8 cellular contexts compared by ENCODE assay signal in the genomic region with DNA sequence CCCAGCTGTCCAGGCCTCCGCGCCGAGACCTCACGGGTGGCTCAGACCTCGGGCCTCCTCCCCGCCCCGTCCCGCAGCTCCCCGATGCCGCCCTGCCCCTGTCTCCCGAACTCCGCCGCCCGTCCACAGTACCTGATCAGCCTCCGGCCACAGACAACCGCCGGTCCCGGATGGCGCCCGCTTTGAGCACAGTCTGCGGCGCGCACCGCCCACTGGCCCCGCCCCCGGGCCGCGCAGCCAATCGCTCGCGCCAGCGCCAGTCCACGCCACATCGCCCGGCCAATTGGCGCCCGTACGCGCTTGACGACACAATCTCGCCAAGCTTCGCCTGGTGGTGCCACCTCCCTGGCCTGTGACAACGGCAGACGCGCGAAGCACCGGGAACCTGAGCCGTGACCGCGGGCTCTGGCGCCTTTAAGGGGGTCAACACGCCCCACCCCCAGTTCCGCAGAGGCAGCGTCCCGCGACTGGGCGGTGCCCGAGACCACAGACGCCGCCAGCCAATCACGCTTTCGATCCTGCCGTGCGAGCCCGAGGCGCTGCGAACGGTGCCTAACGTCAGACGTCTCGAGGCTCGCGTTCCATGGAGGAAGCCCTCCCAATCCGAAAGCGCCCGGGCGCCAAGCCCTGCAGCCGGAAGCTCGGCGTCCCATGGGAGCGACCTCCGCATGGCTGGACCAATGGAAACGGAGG. TPM values are rescaled to one million over a fixed set of nuclear protein-coding genes. Genes with fewer than 3 reads are reported as not detected.
A peak's percentile ranks its signal among the peaks of the same experiment; 100 is the strongest.
DNase-seq lines count a peak whose midpoint lies in the region; ATAC-seq and TF ChIP-seq lines count a peak whose summit lies in the region.

TSS of gene IDI1 (minus strand) at position 388 of the 693 bp plus-strand sequence. CDS start at position 272, 116 bp downstream.

- CTCF ChIA-PET in CD4-positive, alpha-beta memory T cell (lab: Charles Lee; ENCODE audit: partially characterized antibody): interaction anchor here (0.7 to 1.5 kb wide), 3 partner anchors 13 to 61 kb away, joined by 3 to 5 read pairs (median 4); partner anchors contain the start of gene GTPBP4
- CTCF ChIA-PET in activated CD4-positive, alpha-beta memory T cell treated with anti-CD3 and anti-CD28 coated beads for 36 hours (lab: Charles Lee): interaction anchor here (1.2 to 1.8 kb wide), 3 partner anchors 16 to 61 kb away, joined by 3 to 6 read pairs (median 6); partner anchors contain the start of gene GTPBP4

- H3K4me1 ChIP-seq in CD4-positive, alpha-beta memory T cell (ENCODE audit: insufficient read depth, low read length): peaks cover 70% of the 10 kb centered on the region
- peaks cover 0 to 65% (median 32%) of the 10 kb centered on the region in 4 donors for H3K4me1 ChIP-seq in liver (ENCODE audit: control insufficient read depth in 4 of 4, insufficient read depth in 4 of 4, low read length in 3 of 4)

- no peaks in the 10 kb centered on the region for H3K27me3 Mint-ChIP-seq in CD4-positive, alpha-beta memory T cell
- H3K27me3 Mint-ChIP-seq in activated CD4-positive, alpha-beta memory T cell treated with anti-CD3 and anti-CD28 coated beads for 36 hours: no peaks in the 10 kb centered on the region

- H3K36me3 ChIP-seq in CD4-positive, alpha-beta memory T cell (ENCODE audit: insufficient read depth, low read length): peaks cover 12% of the 10 kb centered on the region
- peaks cover 2 to 4% (median 2%) of the 10 kb centered on the region in 4 donors for H3K36me3 ChIP-seq in liver (ENCODE audit: control insufficient read depth in 4 of 4, insufficient read depth in 3 of 4, low read depth in 1 of 4, low read length in 3 of 4)

- H3K9ac ChIP-seq in liver (ENCODE audit: low read depth in 1 of 2, low read length in 2 of 2): peak within 1 kb of the TSS; percentile 76 to 97

- peak within 1 kb of the TSS; percentile 66 to 79 for H3K4me3 ChIP-seq in CD4-positive, alpha-beta memory T cell (ENCODE audit: low read length in 2 of 2)
- H3K4me3 ChIP-seq in liver (ENCODE audit: low read depth in 1 of 3, low read length in 3 of 3): peak within 1 kb of the TSS; percentile 81 to 100 (median 90)

- H3K4me1 Mint-ChIP-seq in CD4-positive, alpha-beta memory T cell: peaks cover 46 to 90% (median 61%) of the 10 kb centered on the region in 4 donors
- H3K4me1 Mint-ChIP-seq in activated CD4-positive, alpha-beta memory T cell treated with anti-CD3 and anti-CD28 coated beads for 36 hours (ENCODE audit: low read depth): peaks cover 64% of the 10 kb centered on the region

- under 1% methylated on average over 83 of the region's 83 CpGs for WGBS in liver

- H3K9me3 Mint-ChIP-seq in CD4-positive, alpha-beta memory T cell: peaks cover 0 to 7% (median 0%) of the 10 kb centered on the region in 8 donors
- no peaks in the 10 kb centered on the region for H3K9me3 Mint-ChIP-seq in activated CD4-positive, alpha-beta memory T cell treated with anti-CD3 and anti-CD28 coated beads for 36 hours

- POLR2A ChIA-PET in CD4-positive, alpha-beta memory T cell (lab: Charles Lee; ENCODE audit: partially characterized antibody): interaction anchor here (0.6 to 4.2 kb wide), 20 partner anchors 8 to 121 kb away, joined by 3 to 33 read pairs (median 4); partner anchors contain the start of genes GTPBP4, LARP4B and WDR37
- POLR2A ChIA-PET in activated CD4-positive, alpha-beta memory T cell treated with anti-CD3 and anti-CD28 coated beads for 36 hours (lab: Charles Lee): interaction anchor here (0.7 to 1.9 kb wide), 10 partner anchors 9 to 310 kb away, joined by 3 to 14 read pairs (median 4); partner anchors contain the start of genes GTPBP4 and LARP4B

- peak; percentile 97 to 99 (median 98) for DNase-seq in CD4-positive, alpha-beta memory T cell
- peak; percentile 95 for DNase-seq in HK-2 (ENCODE audit: unreplicated experiment)
- peak; percentile 85 for DNase-seq in NCI-H82 treated with DMSO at 0.1 percent for 48 hours (lab: John Stamatoyannopoulos, UW; ENCODE audit: unreplicated experiment)
- peak; percentile 97 for DNase-seq in activated CD4-positive, alpha-beta memory T cell treated with anti-CD3 and anti-CD28 coated beads for 36 hours
- peak; percentile 96 to 99 for DNase-seq in dermis microvascular lymphatic vessel endothelial cell (ENCODE audit: low read depth in 2 of 2)
- DNase-seq in stimulated activated CD4-positive, alpha-beta T cell treated with anti-CD3 and anti-CD28 coated beads, Interleukin-4, amount 100 ng/mL, for 1 hour: peak; percentile 95

- H3K27ac Mint-ChIP-seq in CD4-positive, alpha-beta memory T cell: peak within 1 kb of the TSS; percentile 98 to 99 (median 99)
- H3K27ac Mint-ChIP-seq in activated CD4-positive, alpha-beta memory T cell treated with anti-CD3 and anti-CD28 coated beads for 36 hours: peak within 1 kb of the TSS; percentile 98

- no peaks in the 10 kb centered on the region for H3K27me3 ChIP-seq in CD4-positive, alpha-beta memory T cell (ENCODE audit: insufficient read depth, low read length)
- no peaks in the 10 kb centered on the region for H3K27me3 ChIP-seq in liver (ENCODE audit: control insufficient read depth in 4 of 4, insufficient read depth in 4 of 4, low read length in 3 of 4)

- no peaks in the 10 kb centered on the region for H3K9me3 ChIP-seq in CD4-positive, alpha-beta memory T cell (ENCODE audit: control insufficient read depth in 1 of 2, low read length in 2 of 2)
- H3K9me3 ChIP-seq in liver (ENCODE audit: control insufficient read depth in 4 of 4, low read length in 3 of 4): no peaks in the 10 kb centered on the region

- H3K27ac ChIP-seq in CD4-positive, alpha-beta memory T cell (ENCODE audit: low read depth, low read length): peak within 1 kb of the TSS; percentile 96
- H3K27ac ChIP-seq in liver (ENCODE audit: low read depth in 1 of 2, low read length in 2 of 2): peak within 1 kb of the TSS; percentile 96 to 99

- H3K36me3 Mint-ChIP-seq in CD4-positive, alpha-beta memory T cell: peaks cover 0 to 43% of the 10 kb centered on the region in 2 donors
- peaks cover 47% of the 10 kb centered on the region for H3K36me3 Mint-ChIP-seq in activated CD4-positive, alpha-beta memory T cell treated with anti-CD3 and anti-CD28 coated beads for 36 hours

- ATAC-seq in GM19455 (IDR thresholded peaks at IDR 0.05; ENCODE audit: unreplicated experiment): peak; percentile 79

- intact Hi-C loops in CD4-positive, alpha-beta memory T cell (cut with micrococcal nuclease): loop anchor here (1.0 to 10.0 kb wide), 5 partner anchors 7 to 1996 kb away; partner anchors contain the start of genes GTPBP4, LARP4B and WDR37
- intact Hi-C loops in activated CD4-positive, alpha-beta memory T cell treated with anti-CD3 and anti-CD28 coated beads for 36 hours (cut with micrococcal nuclease): loop anchor here (1.0 to 2.0 kb wide), 5 partner anchors 7 to 118 kb away; partner anchors contain the start of genes GTPBP4, LARP4B and WDR37

- H3K4me3 Mint-ChIP-seq in CD4-positive, alpha-beta memory T cell: peak within 1 kb of the TSS; percentile 92 to 98 (median 95)
- H3K4me3 Mint-ChIP-seq in activated CD4-positive, alpha-beta memory T cell treated with anti-CD3 and anti-CD28 coated beads for 36 hours: peak within 1 kb of the TSS; percentile 93

- TF ChIP-seq CTCF in liver (IDR thresholded peaks at IDR 0.05; ENCODE audit: low read depth, low read length, missing input control): no peak

- peak in 1 of 2 donors; percentile 22 for TF ChIP-seq RAD21 in liver (IDR thresholded peaks at IDR 0.05)

TF ChIP-seq in liver, 16 proteins besides CTCF, POLR2A, EP300 and RAD21 (continues in another document):
- TF ChIP-seq HNF4G (IDR thresholded peaks at IDR 0.05) (no peak), NR2F2 (IDR thresholded peaks at IDR 0.05) (peak; percentile 29), HNF4A (conservative IDR thresholded peaks at IDR 0.05) (no peak), FOXA2 (IDR thresholded peaks at IDR 0.05) (no peak), MAX (IDR thresholded peaks at IDR 0.05) (no peak), RXRA (IDR thresholded peaks at IDR 0.05) (peak; percentile 53 to 57), FOXA1 (IDR thresholded peaks at IDR 0.05) (peak; percentile 75), GABPA (IDR thresholded peaks at IDR 0.05 in 1 of 2, conservative IDR thresholded peaks at IDR 0.05 in 1 of 2) (peak; percentile 62 to 88), SP1 (IDR thresholded peaks at IDR 0.05) (peak; percentile 87), EGR1 (IDR thresholded peaks at IDR 0.05; ENCODE audit: low read depth in 2 of 2) (no peak)
- TF ChIP-seq, protein P1, sequence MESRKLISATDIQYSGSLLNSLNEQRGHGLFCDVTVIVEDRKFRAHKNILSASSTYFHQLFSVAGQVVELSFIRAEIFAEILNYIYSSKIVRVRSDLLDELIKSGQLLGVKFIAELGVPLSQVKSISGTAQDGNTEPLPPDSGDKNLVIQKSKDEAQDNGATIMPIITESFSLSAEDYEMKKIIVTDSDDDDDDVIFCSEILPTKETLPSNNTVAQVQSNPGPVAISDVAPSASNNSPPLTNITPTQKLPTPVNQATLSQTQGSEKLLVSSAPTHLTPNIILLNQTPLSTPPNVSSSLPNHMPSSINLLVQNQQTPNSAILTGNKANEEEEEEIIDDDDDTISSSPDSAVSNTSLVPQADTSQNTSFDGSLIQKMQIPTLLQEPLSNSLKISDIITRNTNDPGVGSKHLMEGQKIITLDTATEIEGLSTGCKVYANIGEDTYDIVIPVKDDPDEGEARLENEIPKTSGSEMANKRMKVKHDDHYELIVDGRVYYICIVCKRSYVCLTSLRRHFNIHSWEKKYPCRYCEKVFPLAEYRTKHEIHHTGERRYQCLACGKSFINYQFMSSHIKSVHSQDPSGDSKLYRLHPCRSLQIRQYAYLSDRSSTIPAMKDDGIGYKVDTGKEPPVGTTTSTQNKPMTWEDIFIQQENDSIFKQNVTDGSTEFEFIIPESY (IDR thresholded peaks at IDR 0.05): peak; percentile 60
- TF ChIP-seq, protein P2, sequence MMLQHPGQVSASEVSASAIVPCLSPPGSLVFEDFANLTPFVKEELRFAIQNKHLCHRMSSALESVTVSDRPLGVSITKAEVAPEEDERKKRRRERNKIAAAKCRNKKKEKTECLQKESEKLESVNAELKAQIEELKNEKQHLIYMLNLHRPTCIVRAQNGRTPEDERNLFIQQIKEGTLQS (IDR thresholded peaks at IDR 0.05): no peak

RNA-seq across cellular contexts. Expression of gene IDI1, which starts in this region (rescaled TPM):
- 10 to 100 TPM; 30.3 to 32.4 TPM for total RNA-seq in CD4-positive, alpha-beta memory T cell
- 10 to 100 TPM; 45.1 to 45.4 TPM for polyA plus RNA-seq in CD4-positive, alpha-beta memory T cell
- 10 to 100 TPM; 83.1 to 83.8 TPM for total RNA-seq in activated CD4-positive, alpha-beta memory T cell treated with anti-CD3 and anti-CD28 coated beads for 36 hours
- total RNA-seq in dermis microvascular lymphatic vessel endothelial cell (48.0 and 67.7 TPM in 2 replicates), liver (100 to 1,000 TPM; 137 to 264 TPM)
- 10 to 100 TPM; 78.8 to 80.5 TPM for polyA plus RNA-seq in liver

Comparison
In these comparisons a context has a peak if more than half of its experiments do, and no peak if none do; other contexts are left out.
1. Peak in every context shown above with its lines: DNase-seq, ATAC-seq, H3K4me3 ChIP-seq and H3K27ac ChIP-seq.